ENCODE assay signal across 19 cellular contexts in genomic region chr13:91405240-91405639, GRCh38. TPM values are rescaled to one million over a fixed set of nuclear protein-coding genes. Genes with fewer than 3 reads are reported as not detected.
DNase-seq lines count a peak whose midpoint lies in the region; ATAC-seq and TF ChIP-seq lines count a peak whose summit lies in the region.
"Had no signal": no experiment of that assay in that cellular context is flagged by ENCODE, and none has a peak within 500 bp of the region (broad histone marks: within the 10 kb centered on the region; RNA-seq: fewer than 3 reads in every experiment).

No MANE protein-coding gene starts in this region.

- no peaks in the 10 kb centered on the region for H4K20me1 ChIP-seq in hepatocyte (ENCODE audit: insufficient read depth, poor library complexity, severe bottlenecking)

- no peak overlapping the region for H3K4me3 ChIP-seq in hepatocyte
- H3K4me3 ChIP-seq: esophagus squamous epithelium, lower lobe of right lung had no signal

- H3K4me3 Mint-ChIP-seq in activated CD4-positive, alpha-beta T cell treated with anti-CD3 and anti-CD28 coated beads, Interleukin-2, amount 10 ng/mL, durations not matched to agents 7 days and 5 days = no peak overlapping the region
- H3K4me3 Mint-ChIP-seq: activated CD4-positive, alpha-beta T cell treated with anti-CD3 and anti-CD28 coated beads, Interleukin-2, amount 10 ng/mL, durations not matched to agents 24 days and 14 days; activated T-helper 17 cell treated with anti-CD3 and anti-CD28 coated beads, Interleukin-2, amount 50 U/mL, for 72 hours; nephron; stimulated activated naive CD8-positive, alpha-beta T cell treated with anti-CD3 and anti-CD28 coated beads, Interleukin-15, amount 100 ng/mL, for 72 hours had no signal

- H3K27me3 Mint-ChIP-seq in activated CD4-positive, alpha-beta T cell treated with anti-CD3 and anti-CD28 coated beads, Interleukin-2, amount 10 ng/mL, durations not matched to agents 7 days and 5 days = peaks cover 44% of the 10 kb centered on the region

- H3K9me3 ChIP-seq in hepatocyte (ENCODE audit: low read depth) = no peaks in the 10 kb centered on the region
- H3K9me3 ChIP-seq: esophagus squamous epithelium, lower lobe of right lung had no signal

- CTCF ChIA-PET in activated CD4-positive, alpha-beta T cell treated with anti-CD3 and anti-CD28 coated beads, Interleukin-2, amount 10 ng/mL, durations not matched to agents 7 days and 5 days (lab: Charles Lee) = no interaction called here

- DNase-seq in iPS-NIHi11 (ENCODE audit: low spot score) = no peak
- no peak for DNase-seq in activated CD4-positive, alpha-beta T cell treated with anti-CD3 and anti-CD28 coated beads, Interleukin-2, amount 10 ng/mL, durations not matched to agents 7 days and 5 days
- no peak for DNase-seq in NCI-H2227 (lab: John Stamatoyannopoulos, UW; ENCODE audit: unreplicated experiment)
- no peak for DNase-seq in hepatocyte (ENCODE audit: low spot score)
- DNase-seq: activated CD4-positive, alpha-beta T cell treated with anti-CD3 and anti-CD28 coated beads, Interleukin-2, amount 10 ng/mL, durations not matched to agents 24 days and 14 days; cortex of kidney; esophagus squamous epithelium; lower lobe of right lung; NCI-H1930; NCI-H748 treated with DMSO at 0.1 percent for 48 hours; stimulated activated naive CD8-positive, alpha-beta T cell treated with anti-CD3 and anti-CD28 coated beads, Interleukin-15, amount 100 ng/mL, for 72 hours had no signal

- H3K4me1 Mint-ChIP-seq in activated CD4-positive, alpha-beta T cell treated with anti-CD3 and anti-CD28 coated beads, Interleukin-2, amount 10 ng/mL, durations not matched to agents 7 days and 5 days = no peaks in the 10 kb centered on the region
- H3K4me1 Mint-ChIP-seq: activated CD4-positive, alpha-beta T cell treated with anti-CD3 and anti-CD28 coated beads, Interleukin-2, amount 10 ng/mL, durations not matched to agents 24 days and 14 days; activated T-helper 17 cell treated with anti-CD3 and anti-CD28 coated beads, Interleukin-2, amount 50 U/mL, for 72 hours; nephron; stimulated activated naive CD8-positive, alpha-beta T cell treated with anti-CD3 and anti-CD28 coated beads, Interleukin-15, amount 100 ng/mL, for 72 hours had no signal

- H3K4me1 ChIP-seq in hepatocyte (ENCODE audit: insufficient read depth) = no peaks in the 10 kb centered on the region
- H3K4me1 ChIP-seq: esophagus squamous epithelium, lower lobe of right lung had no signal

- no peak overlapping the region for H3K27ac Mint-ChIP-seq in activated CD4-positive, alpha-beta T cell treated with anti-CD3 and anti-CD28 coated beads, Interleukin-2, amount 10 ng/mL, durations not matched to agents 7 days and 5 days
- H3K27ac Mint-ChIP-seq: activated CD4-positive, alpha-beta T cell treated with anti-CD3 and anti-CD28 coated beads, Interleukin-2, amount 10 ng/mL, durations not matched to agents 24 days and 14 days; activated T-helper 17 cell treated with anti-CD3 and anti-CD28 coated beads, Interleukin-2, amount 50 U/mL, for 72 hours; nephron; stimulated activated naive CD8-positive, alpha-beta T cell treated with anti-CD3 and anti-CD28 coated beads, Interleukin-15, amount 100 ng/mL, for 72 hours had no signal

- 89% methylated on average over 6 of the region's 6 CpGs for WGBS in hepatocyte (ENCODE audit: low lambda C conversion rate, missing lambda C conversion rate)

- ATAC-seq in GM18858 (IDR thresholded peaks at IDR 0.05; ENCODE audit: unreplicated experiment) (peak; percentile 69), GM21381 (IDR thresholded peaks at IDR 0.05; ENCODE audit: unreplicated experiment) (peak; percentile 79), HG02938 (IDR thresholded peaks at IDR 0.05; ENCODE audit: unreplicated experiment) (peak; percentile 65), HG03460 (IDR thresholded peaks at IDR 0.05; ENCODE audit: unreplicated experiment) (peak; percentile 68)
- ATAC-seq: activated T-helper 17 cell treated with anti-CD3 and anti-CD28 coated beads, Interleukin-2, amount 50 U/mL, for 72 hours; lower lobe of right lung; stimulated activated naive CD8-positive, alpha-beta T cell treated with anti-CD3 and anti-CD28 coated beads, Interleukin-15, amount 100 ng/mL, for 72 hours had no signal

- no peak overlapping the region for H3K27ac ChIP-seq in hepatocyte
- H3K27ac ChIP-seq: esophagus squamous epithelium, lower lobe of right lung, RWPE1 had no signal

- H3K79me2 ChIP-seq in hepatocyte = no peaks in the 10 kb centered on the region

- POLR2A ChIA-PET in activated CD4-positive, alpha-beta T cell treated with anti-CD3 and anti-CD28 coated beads, Interleukin-2, amount 10 ng/mL, durations not matched to agents 7 days and 5 days (lab: Charles Lee) = no interaction called here

- H3K9me3 Mint-ChIP-seq in activated CD4-positive, alpha-beta T cell treated with anti-CD3 and anti-CD28 coated beads, Interleukin-2, amount 10 ng/mL, durations not matched to agents 7 days and 5 days = no peaks in the 10 kb centered on the region
- H3K9me3 Mint-ChIP-seq: activated CD4-positive, alpha-beta T cell treated with anti-CD3 and anti-CD28 coated beads, Interleukin-2, amount 10 ng/mL, durations not matched to agents 24 days and 14 days; activated T-helper 17 cell treated with anti-CD3 and anti-CD28 coated beads, Interleukin-2, amount 50 U/mL, for 72 hours; stimulated activated naive CD8-positive, alpha-beta T cell treated with anti-CD3 and anti-CD28 coated beads, Interleukin-15, amount 100 ng/mL, for 72 hours had no signal

- no peaks in the 10 kb centered on the region for H3K36me3 Mint-ChIP-seq in activated CD4-positive, alpha-beta T cell treated with anti-CD3 and anti-CD28 coated beads, Interleukin-2, amount 10 ng/mL, durations not matched to agents 7 days and 5 days (ENCODE audit: low read depth)

- no peak overlapping the region for H2AFZ ChIP-seq in hepatocyte

- TF ChIP-seq CTCF in hepatocyte (IDR thresholded peaks at IDR 0.05; ENCODE audit: poor library complexity) = no peak

- H3K9me2 ChIP-seq in hepatocyte (replicated peaks; ENCODE audit: insufficient read depth) = no peaks in the 10 kb centered on the region

- H3K27me3 ChIP-seq in hepatocyte = peaks cover 34% of the 10 kb centered on the region

- H3K4me2 ChIP-seq in hepatocyte = no peak overlapping the region

- H3K36me3 ChIP-seq in hepatocyte (replicated peaks; ENCODE audit: insufficient read depth, low read depth) = no peaks in the 10 kb centered on the region
- H3K36me3 ChIP-seq: esophagus squamous epithelium, lower lobe of right lung had no signal

RNA-seq across cellular contexts. Expression of gene GPC5, which starts 6.8 kb away (rescaled TPM):
- total RNA-seq in activated CD4-positive, alpha-beta T cell treated with anti-CD3 and anti-CD28 coated beads, Interleukin-2, amount 10 ng/mL, durations not matched to agents 7 days and 5 days = under 1 TPM in 1 of 2 experiments, not detected in 1; 0.06 TPM
- 5.4 and 8.7 TPM in 2 replicates for total RNA-seq in hepatocyte
- 3.9 and 4.7 TPM in 2 replicates for polyA plus RNA-seq in hepatocyte
- total RNA-seq: activated CD4-positive, alpha-beta T cell treated with anti-CD3 and anti-CD28 coated beads, Interleukin-2, amount 10 ng/mL, durations not matched to agents 24 days and 14 days; esophagus squamous epithelium; HT-29 had no signal

RNA-seq across cellular contexts. Expression of gene MIR17HG, which starts 57.8 kb away (rescaled TPM):
- total RNA-seq in activated CD4-positive, alpha-beta T cell treated with anti-CD3 and anti-CD28 coated beads, Interleukin-2, amount 10 ng/mL, durations not matched to agents 7 days and 5 days = 1 to 10 TPM; 8.1 to 8.7 TPM
- total RNA-seq in hepatocyte = 6.6 and 8.4 TPM in 2 replicates
- 1.7 and 2.6 TPM in 2 replicates for polyA plus RNA-seq in hepatocyte
